Comparison of ENCODE assay signal across 20 cellular contexts in genomic region chr4:185079271-185079905, GRCh38.
"Had no signal": no experiment of that assay in that cellular context is flagged by ENCODE, and none has a peak within 500 bp of the region (broad histone marks: within the 10 kb centered on the region; RNA-seq: fewer than 3 reads in every experiment).

No MANE protein-coding gene starts in this region.

- H3K9me3 ChIP-seq: colonic mucosa, esophagus squamous epithelium, heart left ventricle, prostate gland had no signal

- DNase-seq: colonic mucosa; dermis blood vessel endothelial cell; esophagus squamous epithelium; foreskin keratinocyte; heart left ventricle; hippocampal formation; kidney glomerular epithelial cell; left ventricle myocardium superior; mesenchymal stem cell; midbrain; naive B cell; occipital lobe; right cardiac atrium; stimulated activated CD4-positive, alpha-beta T cell treated with anti-CD3 and anti-CD28 coated beads, Interleukin-2, amount 100 ng/mL, for 48 hours; stimulated activated naive CD4-positive, alpha-beta T cell treated with Interleukin-2 at 50 U/mL for 16 hours; trophoblast cell had no signal

- H3K36me3 ChIP-seq: colonic mucosa, esophagus squamous epithelium, heart left ventricle, prostate gland had no signal

- H3K4me3 ChIP-seq: colonic mucosa, esophagus squamous epithelium, heart left ventricle, lung, prostate gland, smooth muscle cell had no signal

- H3K27ac ChIP-seq: colonic mucosa, esophagus squamous epithelium, foreskin keratinocyte, heart left ventricle, parathyroid adenoma, prostate gland had no signal

- H3K4me1 ChIP-seq: colonic mucosa, esophagus squamous epithelium, foreskin keratinocyte, heart left ventricle, parathyroid adenoma, prostate gland had no signal

- H3K9ac ChIP-seq: parathyroid adenoma had no signal

- ATAC-seq: foreskin keratinocyte, heart left ventricle, left ventricle myocardium superior, right cardiac atrium had no signal
